ENCODE assay signal across 11 cellular contexts in the genomic region with DNA sequence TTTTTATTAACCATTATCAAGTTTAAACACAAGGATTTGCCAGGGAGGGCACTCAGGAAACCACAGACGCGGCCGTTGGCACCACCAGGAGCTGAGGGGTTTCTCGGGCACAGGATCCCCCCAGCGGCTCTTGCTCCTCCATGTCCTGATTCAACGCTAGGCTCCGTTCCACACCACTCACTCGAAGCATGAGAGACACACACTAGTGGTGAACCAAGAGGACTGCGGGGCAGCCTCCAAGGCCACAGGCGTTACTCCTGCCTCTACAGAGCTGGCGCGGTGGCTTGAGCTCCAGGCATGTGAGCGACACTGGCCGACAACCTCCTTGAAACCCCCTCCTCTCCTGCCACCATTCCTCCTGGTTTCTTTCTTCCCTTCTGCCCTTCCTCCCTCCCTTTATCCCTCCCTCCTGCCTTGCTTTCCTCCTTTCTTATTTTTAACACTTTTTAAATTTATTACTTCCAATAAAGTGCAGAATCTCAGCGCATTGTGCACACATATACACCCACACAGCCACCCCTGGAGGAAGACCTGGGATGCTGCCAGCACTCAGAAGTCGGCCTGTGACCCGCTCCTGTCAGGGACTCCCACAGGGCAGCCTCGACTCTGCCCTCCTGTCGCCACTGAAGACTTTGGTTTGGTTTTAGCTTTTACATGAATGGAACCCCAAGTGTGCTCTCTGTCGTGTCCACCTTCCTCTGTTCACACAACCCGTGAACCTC. TPM values are rescaled to one million over a fixed set of nuclear protein-coding genes. Genes with fewer than 3 reads are reported as not detected.
DNase-seq lines count a peak whose midpoint lies in the region; ATAC-seq and TF ChIP-seq lines count a peak whose summit lies in the region.
"Had no signal": no experiment of that assay in that cellular context is flagged by ENCODE, and none has a peak within 500 bp of the region (broad histone marks: within the 10 kb centered on the region; RNA-seq: fewer than 3 reads in every experiment).

No MANE protein-coding gene starts in this region.

- no peak for ATAC-seq in HG02870 (IDR thresholded peaks at IDR 0.05; ENCODE audit: unreplicated experiment)
- ATAC-seq in GM18498 (IDR thresholded peaks at IDR 0.05; ENCODE audit: unreplicated experiment) = no peak

- BruUV-seq in OCI-LY7 (replicated peaks; lab: Mats Ljungman, UMichigan) = no TSS peak

- no peaks in the 10 kb centered on the region for H3K9me2 ChIP-seq in OCI-LY7 (ENCODE audit: insufficient read depth, low read length)

- H3K4me3 ChIP-seq in OCI-LY7 (ENCODE audit: low read depth, low read length, poor library complexity, severe bottlenecking) = no peak overlapping the region

- CTCF ChIA-PET in OCI-LY7 (lab: Charles Lee; ENCODE audit: unreplicated experiment) = no interaction called here

- H3K27me3 Mint-ChIP-seq in endothelial cell (ENCODE audit: unreplicated experiment) = peaks cover 8% of the 10 kb centered on the region
- no peaks in the 10 kb centered on the region for H3K27me3 Mint-ChIP-seq in progenitor cell of endocrine pancreas

- peaks cover 25% of the 10 kb centered on the region for H3K4me1 Mint-ChIP-seq in endothelial cell (ENCODE audit: unreplicated experiment)
- H3K4me1 Mint-ChIP-seq in progenitor cell of endocrine pancreas (ENCODE audit: low read depth) = peaks cover 4% of the 10 kb centered on the region

- H3K9me3 Mint-ChIP-seq in endothelial cell (ENCODE audit: unreplicated experiment) (no peaks in the 10 kb centered on the region), progenitor cell of endocrine pancreas (ENCODE audit: low read depth) (no peaks in the 10 kb centered on the region)

- no peak overlapping the region for H3K4me2 ChIP-seq in OCI-LY7 (ENCODE audit: low read length)

- DNase-seq in NCI-H82 (lab: John Stamatoyannopoulos, UW) = peak; percentile 49
- no peak for DNase-seq in NCI-H82 treated with DMSO at 0.1 percent for 48 hours (lab: John Stamatoyannopoulos, UW; ENCODE audit: unreplicated experiment)
- DNase-seq in OCI-LY7 (ENCODE audit: low spot score) = peak; percentile 20
- DNase-seq in endothelial cell (ENCODE audit: low spot score) = peak; percentile 28
- no peak for DNase-seq in progenitor cell of endocrine pancreas (ENCODE audit: low spot score, unreplicated experiment)
- no peak for DNase-seq in SHP77 treated with DMSO at 0.1 percent for 48 hours (lab: John Stamatoyannopoulos, UW)
- DNase-seq: activated CD4-positive, alpha-beta T cell treated with anti-CD3 and anti-CD28 coated beads, Interleukin-2, amount 50 U/mL, for 48 hours; NCI-H2081 treated with DMSO at 0.1 percent for 48 hours; stimulated activated CD4-positive, alpha-beta T cell treated with anti-CD3 and anti-CD28 coated beads, Interleukin-2, amount 100 ng/mL, for 24 hours had no signal

- H3K36me3 Mint-ChIP-seq in endothelial cell (ENCODE audit: low read depth, unreplicated experiment) = peaks cover 34% of the 10 kb centered on the region
- peaks cover 31% of the 10 kb centered on the region for H3K36me3 Mint-ChIP-seq in progenitor cell of endocrine pancreas (ENCODE audit: insufficient read depth)

- H3K9me3 ChIP-seq in OCI-LY7 (ENCODE audit: low read length) = no peaks in the 10 kb centered on the region

- H3K36me3 ChIP-seq in OCI-LY7 (ENCODE audit: insufficient read depth, low read length) = peaks cover 61% of the 10 kb centered on the region

- 0 out of 2 replicates have a peak, but pooled peaks have one; percentile 25 for TF ChIP-seq CTCF in OCI-LY7 (conservative IDR thresholded peaks at IDR 0.05; ENCODE audit: low read length)
- no peak for TF ChIP-seq CTCF in endothelial cell (IDR thresholded peaks at IDR 0.05; ENCODE audit: unreplicated experiment)
- TF ChIP-seq CTCF in progenitor cell of endocrine pancreas (IDR thresholded peaks at IDR 0.05; ENCODE audit: unreplicated experiment) = no peak

- no peaks in the 10 kb centered on the region for H3K4me1 ChIP-seq in OCI-LY7 (ENCODE audit: insufficient read depth, low read length, poor library complexity, severe bottlenecking)

- H3K79me2 ChIP-seq in OCI-LY7 (ENCODE audit: insufficient read depth, low read depth, low read length) = no peaks in the 10 kb centered on the region; the same call in 1 of the 2 replicates

- H2AFZ ChIP-seq in OCI-LY7 (ENCODE audit: low read length) = no peak overlapping the region

- intact Hi-C loops in OCI-LY7 (cut with micrococcal nuclease; ENCODE audit: unreplicated experiment) = no loop called here

- H3K27ac ChIP-seq in OCI-LY7 (ENCODE audit: low read depth, low read length, poor library complexity, severe bottlenecking) = no peak overlapping the region

- H3K4me3 Mint-ChIP-seq in endothelial cell (ENCODE audit: unreplicated experiment) (no peak overlapping the region), progenitor cell of endocrine pancreas (ENCODE audit: low read depth) (no peak overlapping the region)

- H4K20me1 ChIP-seq in OCI-LY7 (ENCODE audit: insufficient read depth, low read length) = no peaks in the 10 kb centered on the region

- H3K27ac Mint-ChIP-seq in endothelial cell (ENCODE audit: unreplicated experiment) (no peak overlapping the region), progenitor cell of endocrine pancreas (peak overlapping the region; percentile 5)

- POLR2A ChIA-PET in OCI-LY7 (lab: Charles Lee) = interaction anchor here (1.8 kb wide), 1 partner anchor 21 kb away, joined by 6 read pairs; no protein-coding TSS in a partner anchor

RNA-seq across cellular contexts. Expression of a gene that starts 21.7 kb away (rescaled TPM):
- 121 and 130 TPM in 2 replicates for total RNA-seq in OCI-LY7 (2014; rRNA removed; shearing (Covaris generic))
- total RNA-seq in OCI-LY7 (2022) (118 and 152 TPM in 2 replicates), endothelial cell (ENCODE audit: unreplicated experiment) (94.8 TPM), progenitor cell of endocrine pancreas (84.3 and 85.7 TPM in 2 replicates)

Comparison
In these comparisons a context has a peak if more than half of its experiments do, and no peak if none do; other contexts are left out.
1. DNase-seq: peak in NCI-H82 (single experiment), OCI-LY7 (single experiment) and endothelial cell (single experiment); none in NCI-H82 treated with DMSO at 0.1 percent for 48 hours (single experiment), progenitor cell of endocrine pancreas (single experiment) and SHP77 treated with DMSO at 0.1 percent for 48 hours (single experiment).